ENCODE assay signal across 12 cellular contexts in the genomic region with DNA sequence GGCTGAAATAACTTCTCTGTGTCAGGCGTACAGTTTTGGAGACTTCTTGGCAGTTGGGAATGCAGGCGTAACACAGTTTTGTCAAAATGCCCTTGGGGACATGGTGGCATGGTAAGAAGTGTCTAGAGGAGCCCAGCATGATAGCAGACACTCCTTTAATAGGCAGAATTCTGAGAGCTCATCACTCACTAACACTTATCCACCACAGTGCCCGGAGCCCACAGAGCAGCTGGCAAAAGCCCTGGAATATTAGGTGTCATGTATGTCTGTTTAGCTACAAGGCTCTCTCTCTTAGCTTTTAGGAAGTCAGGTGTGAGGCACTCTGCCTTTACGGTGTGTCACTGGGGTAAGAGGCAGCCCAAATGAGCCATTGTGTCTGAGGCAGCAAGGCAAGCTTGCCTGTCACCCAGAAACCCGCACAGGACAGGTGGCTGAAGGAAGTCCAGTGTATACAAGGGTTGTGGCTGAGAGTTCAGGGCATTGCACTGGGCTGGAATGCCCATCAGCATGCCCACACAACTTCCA.
"Had no signal": no experiment of that assay in that cellular context is flagged by ENCODE, and none has a peak within 500 bp of the region (broad histone marks: within the 10 kb centered on the region; RNA-seq: fewer than 3 reads in every experiment).

No MANE protein-coding gene starts in this region.

- H3K4me3 ChIP-seq: sigmoid colon had no signal

- H3K27me3 ChIP-seq: sigmoid colon had no signal

- ATAC-seq: activated T-helper 17 cell treated with anti-CD3 and anti-CD28 coated beads, Interleukin-2, amount 50 U/mL, for 72 hours; esophagus mucosa had no signal

- H3K36me3 ChIP-seq: sigmoid colon had no signal

- DNase-seq: activated CD4-positive, alpha-beta T cell treated with anti-CD3 and anti-CD28 coated beads for 1 hour; activated CD4-positive, alpha-beta T cell treated with anti-CD3 and anti-CD28 coated beads, Interleukin-2, amount 50 U/mL, for 4 hours; activated naive CD4-positive, alpha-beta T cell treated with Interleukin-2 at 50 U/mL for 16 hours; hippocampal formation; mesenchymal stem cell; occipital lobe; sigmoid colon; stimulated activated CD4-positive, alpha-beta T cell treated with anti-CD3 and anti-CD28 coated beads, Interleukin-12 subunit alpha, Interleukin-12 subunit beta, amount 100 ng/mL, for 4 hours; stimulated activated CD4-positive, alpha-beta T cell treated with anti-CD3 and anti-CD28 coated beads, Interleukin-2, amount 100 ng/mL, for 24 hours had no signal

- H3K9me3 ChIP-seq: sigmoid colon had no signal

- H3K27ac ChIP-seq: VCaP had no signal
